Comparison of ENCODE assay signal across 2 cellular contexts in genomic region chr10:44878704-44879530, GRCh38.
A peak's percentile ranks its signal among the peaks of the same experiment; 100 is the strongest.
TF ChIP-seq lines count a peak whose summit lies in the region.

No MANE protein-coding gene starts in this region.

TF ChIP-seq in IMR-90, 13 proteins besides CTCF, POLR2A, EP300 and RAD21:
- TF ChIP-seq RFX5 (IDR thresholded peaks at IDR 0.05; ENCODE audit: low read depth, low read length) (no peak), BHLHE40 (IDR thresholded peaks at IDR 0.05; ENCODE audit: low read depth, low read length) (no peak), ELK1 (IDR thresholded peaks at IDR 0.05; ENCODE audit: borderline replicate concordance, low read depth, low read length) (no peak), MAZ (IDR thresholded peaks at IDR 0.05; ENCODE audit: borderline replicate concordance, low read depth, low read length) (no peak), NFE2L2 (IDR thresholded peaks at IDR 0.05; ENCODE audit: low read depth, low read length) (no peak), CHD1 (IDR thresholded peaks at IDR 0.05; ENCODE audit: low read depth, low read length) (no peak)

TF ChIP-seq in SK-N-SH, 30 proteins besides CTCF, POLR2A, EP300 and RAD21:
- TF ChIP-seq JUND (IDR thresholded peaks at IDR 0.05) (no peak), MAX (IDR thresholded peaks at IDR 0.05; ENCODE audit: low read depth) (0 out of 2 replicates have a peak, but pooled peaks have one; percentile 24), NRF1 (IDR thresholded peaks at IDR 0.05; ENCODE audit: low read depth, low read length) (peak; percentile 68)
